1 cellular context compared by ENCODE assay signal in genomic region chr6:125956506-125957390, GRCh38.
A peak's percentile ranks its signal among the peaks of the same experiment; 100 is the strongest.
TF ChIP-seq lines count a peak whose summit lies in the region.

HINT3 (plus strand) TSS chr6:125956770; CDS start chr6:125956978, 208 bp downstream.

TF ChIP-seq in K562, 482 proteins besides CTCF, POLR2A, EP300 and RAD21 (continued from another document and continues in another):
- TF ChIP-seq, protein P1, sequence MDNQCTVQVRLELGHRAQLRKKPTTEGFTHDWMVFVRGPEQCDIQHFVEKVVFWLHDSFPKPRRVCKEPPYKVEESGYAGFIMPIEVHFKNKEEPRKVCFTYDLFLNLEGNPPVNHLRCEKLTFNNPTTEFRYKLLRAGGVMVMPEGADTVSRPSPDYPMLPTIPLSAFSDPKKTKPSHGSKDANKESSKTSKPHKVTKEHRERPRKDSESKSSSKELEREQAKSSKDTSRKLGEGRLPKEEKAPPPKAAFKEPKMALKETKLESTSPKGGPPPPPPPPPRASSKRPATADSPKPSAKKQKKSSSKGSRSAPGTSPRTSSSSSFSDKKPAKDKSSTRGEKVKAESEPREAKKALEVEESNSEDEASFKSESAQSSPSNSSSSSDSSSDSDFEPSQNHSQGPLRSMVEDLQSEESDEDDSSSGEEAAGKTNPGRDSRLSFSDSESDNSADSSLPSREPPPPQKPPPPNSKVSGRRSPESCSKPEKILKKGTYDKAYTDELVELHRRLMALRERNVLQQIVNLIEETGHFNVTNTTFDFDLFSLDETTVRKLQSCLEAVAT (IDR thresholded peaks at IDR 0.05) = peak; percentile 38 to 79; a peak in 3 of 4 replicates
- TF ChIP-seq RFX5 (IDR thresholded peaks at IDR 0.05; ENCODE audit: low read depth, low read length) = peak; percentile 36; the same call in 1 of the 2 replicates
- no peak for TF ChIP-seq COPS2 (conservative IDR thresholded peaks at IDR 0.05)
- peak; percentile 91 for TF ChIP-seq ZNF589 (CRISPR knock-in tag; IDR thresholded peaks at IDR 0.05; ENCODE audit: low read depth)
- TF ChIP-seq HBP1 (CRISPR knock-in tag; IDR thresholded peaks at IDR 0.05) = no peak
- peak; percentile 36; the same call in 1 of the 2 replicates for TF ChIP-seq ZNF239 (CRISPR knock-in tag; IDR thresholded peaks at IDR 0.05)
- no peak for TF ChIP-seq HNRNPK (IDR thresholded peaks at IDR 0.05; ENCODE audit: low read depth, low read length, poor library complexity, severe bottlenecking)
- peak; percentile 47; the same call in 1 of the 2 replicates for TF ChIP-seq ZNF232 (CRISPR knock-in tag; IDR thresholded peaks at IDR 0.05)
- no peak for TF ChIP-seq CEBPZ (IDR thresholded peaks at IDR 0.05; ENCODE audit: borderline replicate concordance, low read depth, low read length)
- peak in 1 of 2 experiments; percentile 97; a peak in 1 of 3 replicates for TF ChIP-seq CBX3 (IDR thresholded peaks at IDR 0.05; ENCODE audit: borderline replicate concordance in 1 of 2, low read length in 2 of 2)
- peak; percentile 56; the same call in 1 of the 2 replicates for TF ChIP-seq SPI1 (IDR thresholded peaks at IDR 0.05; ENCODE audit: borderline replicate concordance, low read depth, low read length)
- no peak for TF ChIP-seq EZH2 (IDR thresholded peaks at IDR 0.05; ENCODE audit: borderline replicate concordance, low read depth, low read length)
- TF ChIP-seq, protein P2, sequence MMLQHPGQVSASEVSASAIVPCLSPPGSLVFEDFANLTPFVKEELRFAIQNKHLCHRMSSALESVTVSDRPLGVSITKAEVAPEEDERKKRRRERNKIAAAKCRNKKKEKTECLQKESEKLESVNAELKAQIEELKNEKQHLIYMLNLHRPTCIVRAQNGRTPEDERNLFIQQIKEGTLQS (IDR thresholded peaks at IDR 0.05) = peak; percentile 79
- TF ChIP-seq, protein P2 (CRISPR knock-in tag; conservative IDR thresholded peaks at IDR 0.05) = peak; percentile 76
- TF ChIP-seq ZKSCAN8 (CRISPR knock-in tag; IDR thresholded peaks at IDR 0.05) = peak; percentile 50; the same call in 1 of the 2 replicates
- no peak for TF ChIP-seq BACH1 (tag; IDR thresholded peaks at IDR 0.05)
- peak; percentile 95 for TF ChIP-seq RB1 (IDR thresholded peaks at IDR 0.05; ENCODE audit: low read depth)
- no peak for TF ChIP-seq ZBTB34 (CRISPR knock-in tag; IDR thresholded peaks at IDR 0.05)
- no peak for TF ChIP-seq PYGO2 (tag; IDR thresholded peaks at IDR 0.05)
- no peak for TF ChIP-seq GATA2 (CRISPR knock-in tag; IDR thresholded peaks at IDR 0.05)
- no peak for TF ChIP-seq NCOA4 (IDR thresholded peaks at IDR 0.05; ENCODE audit: partially characterized antibody)
- peak; percentile 32; the same call in 1 of the 2 replicates for TF ChIP-seq ZKSCAN1 (IDR thresholded peaks at IDR 0.05; ENCODE audit: low read depth, low read length)
- TF ChIP-seq TEAD4 (IDR thresholded peaks at IDR 0.05; ENCODE audit: low read length) = peak; percentile 54; the same call in 1 of the 2 replicates
- TF ChIP-seq TEAD4 (CRISPR knock-in tag; IDR thresholded peaks at IDR 0.05; ENCODE audit: borderline replicate concordance) = 0 out of 2 replicates have a peak, but pooled peaks have one; percentile 40
- TF ChIP-seq, protein P3, sequence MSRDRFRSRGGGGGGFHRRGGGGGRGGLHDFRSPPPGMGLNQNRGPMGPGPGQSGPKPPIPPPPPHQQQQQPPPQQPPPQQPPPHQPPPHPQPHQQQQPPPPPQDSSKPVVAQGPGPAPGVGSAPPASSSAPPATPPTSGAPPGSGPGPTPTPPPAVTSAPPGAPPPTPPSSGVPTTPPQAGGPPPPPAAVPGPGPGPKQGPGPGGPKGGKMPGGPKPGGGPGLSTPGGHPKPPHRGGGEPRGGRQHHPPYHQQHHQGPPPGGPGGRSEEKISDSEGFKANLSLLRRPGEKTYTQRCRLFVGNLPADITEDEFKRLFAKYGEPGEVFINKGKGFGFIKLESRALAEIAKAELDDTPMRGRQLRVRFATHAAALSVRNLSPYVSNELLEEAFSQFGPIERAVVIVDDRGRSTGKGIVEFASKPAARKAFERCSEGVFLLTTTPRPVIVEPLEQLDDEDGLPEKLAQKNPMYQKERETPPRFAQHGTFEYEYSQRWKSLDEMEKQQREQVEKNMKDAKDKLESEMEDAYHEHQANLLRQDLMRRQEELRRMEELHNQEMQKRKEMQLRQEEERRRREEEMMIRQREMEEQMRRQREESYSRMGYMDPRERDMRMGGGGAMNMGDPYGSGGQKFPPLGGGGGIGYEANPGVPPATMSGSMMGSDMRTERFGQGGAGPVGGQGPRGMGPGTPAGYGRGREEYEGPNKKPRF (IDR thresholded peaks at IDR 0.05; ENCODE audit: low read depth, low read length) = no peak
- peak; percentile 85; the same call in 1 of the 2 replicates for TF ChIP-seq HLTF (IDR thresholded peaks at IDR 0.05)
- TF ChIP-seq PHF8 (IDR thresholded peaks at IDR 0.05; ENCODE audit: borderline replicate concordance, low read length) = peak; percentile 79
- no peak for TF ChIP-seq CBX2 (IDR thresholded peaks at IDR 0.05; ENCODE audit: insufficient read depth, low read length, poor library complexity, severe bottlenecking)
- TF ChIP-seq KAT2B (IDR thresholded peaks at IDR 0.05; ENCODE audit: low read depth, low read length) = no peak
- no peak for TF ChIP-seq RAD51 (IDR thresholded peaks at IDR 0.05; ENCODE audit: borderline replicate concordance, low read depth)
- no peak for TF ChIP-seq ZNF124 (CRISPR knock-in tag; IDR thresholded peaks at IDR 0.05)
- peak; percentile 43; the same call in 1 of the 2 replicates for TF ChIP-seq TGIF2 (CRISPR knock-in tag; IDR thresholded peaks at IDR 0.05)
- peak; percentile 93 for TF ChIP-seq POLR2AphosphoS5 (IDR thresholded peaks at IDR 0.05; ENCODE audit: control insufficient read depth, insufficient read depth, low read depth, low read length)
- no peak for TF ChIP-seq CBX5 (IDR thresholded peaks at IDR 0.05; ENCODE audit: borderline replicate concordance, low read depth)
- TF ChIP-seq, protein P4, sequence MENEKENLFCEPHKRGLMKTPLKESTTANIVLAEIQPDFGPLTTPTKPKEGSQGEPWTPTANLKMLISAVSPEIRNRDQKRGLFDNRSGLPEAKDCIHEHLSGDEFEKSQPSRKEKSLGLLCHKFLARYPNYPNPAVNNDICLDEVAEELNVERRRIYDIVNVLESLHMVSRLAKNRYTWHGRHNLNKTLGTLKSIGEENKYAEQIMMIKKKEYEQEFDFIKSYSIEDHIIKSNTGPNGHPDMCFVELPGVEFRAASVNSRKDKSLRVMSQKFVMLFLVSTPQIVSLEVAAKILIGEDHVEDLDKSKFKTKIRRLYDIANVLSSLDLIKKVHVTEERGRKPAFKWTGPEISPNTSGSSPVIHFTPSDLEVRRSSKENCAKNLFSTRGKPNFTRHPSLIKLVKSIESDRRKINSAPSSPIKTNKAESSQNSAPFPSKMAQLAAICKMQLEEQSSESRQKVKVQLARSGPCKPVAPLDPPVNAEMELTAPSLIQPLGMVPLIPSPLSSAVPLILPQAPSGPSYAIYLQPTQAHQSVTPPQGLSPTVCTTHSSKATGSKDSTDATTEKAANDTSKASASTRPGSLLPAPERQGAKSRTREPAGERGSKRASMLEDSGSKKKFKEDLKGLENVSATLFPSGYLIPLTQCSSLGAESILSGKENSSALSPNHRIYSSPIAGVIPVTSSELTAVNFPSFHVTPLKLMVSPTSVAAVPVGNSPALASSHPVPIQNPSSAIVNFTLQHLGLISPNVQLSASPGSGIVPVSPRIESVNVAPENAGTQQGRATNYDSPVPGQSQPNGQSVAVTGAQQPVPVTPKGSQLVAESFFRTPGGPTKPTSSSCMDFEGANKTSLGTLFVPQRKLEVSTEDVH (IDR thresholded peaks at IDR 0.05; ENCODE audit: low read depth, partially characterized antibody) = peak; percentile 86
- TF ChIP-seq, protein P5, sequence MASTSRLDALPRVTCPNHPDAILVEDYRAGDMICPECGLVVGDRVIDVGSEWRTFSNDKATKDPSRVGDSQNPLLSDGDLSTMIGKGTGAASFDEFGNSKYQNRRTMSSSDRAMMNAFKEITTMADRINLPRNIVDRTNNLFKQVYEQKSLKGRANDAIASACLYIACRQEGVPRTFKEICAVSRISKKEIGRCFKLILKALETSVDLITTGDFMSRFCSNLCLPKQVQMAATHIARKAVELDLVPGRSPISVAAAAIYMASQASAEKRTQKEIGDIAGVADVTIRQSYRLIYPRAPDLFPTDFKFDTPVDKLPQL (IDR thresholded peaks at IDR 0.05; ENCODE audit: extremely low read depth, insufficient read length) = no peak
- no peak for TF ChIP-seq THRAP3 (IDR thresholded peaks at IDR 0.05; ENCODE audit: borderline replicate concordance)
- TF ChIP-seq SNIP1 (IDR thresholded peaks at IDR 0.05; ENCODE audit: low read depth) = no peak; the same call in 1 of the 2 replicates
- TF ChIP-seq SMC3 (conservative IDR thresholded peaks at IDR 0.05; ENCODE audit: insufficient read depth, low read depth, low read length) = peak; percentile 94
- no peak for TF ChIP-seq ZFP30 (CRISPR knock-in tag; IDR thresholded peaks at IDR 0.05; ENCODE audit: borderline replicate concordance)
